19 cellular contexts compared by ENCODE assay signal in genomic region chr13:25717798-25718197, GRCh38.
"Had no signal": no experiment of that assay in that cellular context is flagged by ENCODE, and none has a peak within 500 bp of the region (broad histone marks: within the 10 kb centered on the region; RNA-seq: fewer than 3 reads in every experiment).

No MANE protein-coding gene starts in this region.

- H3K4me3 ChIP-seq: colonic mucosa, heart right ventricle, left ventricle myocardium inferior, lower lobe of right lung, prostate gland, right lobe of liver, suprapubic skin, thyroid gland, uterus had no signal

- H3K9ac ChIP-seq: parathyroid adenoma had no signal

- H3K4me1 ChIP-seq: colonic mucosa, heart right ventricle, left ventricle myocardium inferior, lower lobe of right lung, parathyroid adenoma, prostate gland, right lobe of liver, suprapubic skin, thyroid gland, uterus had no signal

- ATAC-seq: heart right ventricle; lower lobe of right lung; right lobe of liver; stimulated activated effector memory CD8-positive, alpha-beta T cell treated with anti-CD3 and anti-CD28 coated beads, Interleukin-12 subunit alpha, Interleukin-12 subunit beta, amount 100 ng/mL, for 72 hours; stimulated activated naive CD8-positive, alpha-beta T cell treated with anti-CD3 and anti-CD28 coated beads, Interleukin-15, Interleukin-2, amounts not matched to agents 100 U/mL and 50 U/mL, for 24 hours had no signal

- H3K36me3 ChIP-seq: colonic mucosa, heart right ventricle, left ventricle myocardium inferior, lower lobe of right lung, prostate gland, right lobe of liver, suprapubic skin, thyroid gland, uterus had no signal

- H3K27me3 ChIP-seq: colonic mucosa, right lobe of liver, suprapubic skin, thyroid gland, uterus had no signal

- H3K27ac ChIP-seq: colonic mucosa, heart right ventricle, left ventricle myocardium inferior, lower lobe of right lung, parathyroid adenoma, prostate gland, right lobe of liver, suprapubic skin, thyroid gland, uterus had no signal

- DNase-seq: colonic mucosa; effector CD4-positive, alpha-beta T cell; endodermal cell; erythroblast; foreskin melanocyte; heart right ventricle; immature natural killer cell; left ventricle myocardium inferior; lower lobe of right lung; right lobe of liver; stimulated activated CD4-positive, alpha-beta T cell treated with anti-CD3 and anti-CD28 coated beads, Interleukin-4, amount 100 ng/mL, for 1 hour; stimulated activated CD8-positive, alpha-beta memory T cell treated with anti-CD3 and anti-CD28 coated beads, Interleukin-4, amount 100 ng/mL, for 48 hours; stimulated activated naive CD8-positive, alpha-beta T cell treated with anti-CD3 and anti-CD28 coated beads, Interleukin-15, Interleukin-2, amounts not matched to agents 100 U/mL and 50 U/mL, for 24 hours; thyroid gland; uterus had no signal

- H3K9me3 ChIP-seq: colonic mucosa, heart right ventricle, left ventricle myocardium inferior, lower lobe of right lung, prostate gland, right lobe of liver, suprapubic skin, thyroid gland, uterus had no signal
